17 cellular contexts compared by ENCODE assay signal in the genomic region with DNA sequence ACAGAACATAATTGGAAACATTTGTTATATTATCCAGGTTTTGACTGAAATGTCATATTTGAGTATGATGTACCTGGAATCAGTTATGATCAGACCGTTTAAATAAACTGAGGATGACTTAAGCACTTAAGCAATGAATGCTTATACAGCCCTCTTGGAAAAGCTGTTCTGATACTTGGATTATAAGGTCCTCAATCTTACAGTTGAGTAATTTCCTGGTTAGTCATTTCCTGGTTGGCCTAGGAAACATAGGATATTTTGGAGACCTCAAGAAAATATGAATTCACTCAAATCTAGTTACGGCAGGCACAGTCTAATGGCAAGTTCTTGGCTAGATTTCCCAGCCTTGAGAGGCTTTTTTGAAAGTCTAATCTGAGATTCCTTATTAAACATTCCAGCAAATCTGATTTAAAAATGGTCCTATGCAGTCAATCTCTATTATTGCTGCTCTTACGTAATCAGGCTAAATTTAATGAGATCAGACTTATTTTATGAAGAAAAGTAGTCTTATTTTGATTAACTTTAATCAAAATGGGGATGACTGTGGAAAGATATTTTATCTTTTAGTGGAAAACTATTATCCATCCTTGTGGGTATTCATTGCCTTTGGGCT.
DNase-seq lines count a peak whose midpoint lies in the region; ATAC-seq and TF ChIP-seq lines count a peak whose summit lies in the region.
"Had no signal": no experiment of that assay in that cellular context is flagged by ENCODE, and none has a peak within 500 bp of the region (broad histone marks: within the 10 kb centered on the region; RNA-seq: fewer than 3 reads in every experiment).

No MANE protein-coding gene starts in this region.

- ATAC-seq in HG03565 (IDR thresholded peaks at IDR 0.05; ENCODE audit: unreplicated experiment) = no peak
- ATAC-seq: activated T-cell treated with anti-CD3 and anti-CD28 coated beads, Interleukin-2, amount 50 U/mL, for 72 hours; effector memory CD8-positive, alpha-beta T cell; heart right ventricle; left colon; naive thymus-derived CD8-positive, alpha-beta T cell; Panc1 had no signal

- H3K4me3 ChIP-seq in GM23248 (no peak overlapping the region), SK-N-SH (ENCODE audit: low read depth in 2 of 2, low read length in 1 of 2) (no peak overlapping the region), fibroblast of pulmonary artery (replicated peaks; ENCODE audit: low read depth, low read length) (no peak overlapping the region)
- H3K4me3 ChIP-seq: heart right ventricle, right lobe of liver had no signal

- H3K27me3 ChIP-seq in GM23248 (replicated peaks; ENCODE audit: insufficient read depth) (no peaks in the 10 kb centered on the region), SK-N-SH (ENCODE audit: insufficient read depth) (no peaks in the 10 kb centered on the region)
- H3K27me3 ChIP-seq: heart right ventricle, right lobe of liver had no signal

- H3K4me1 ChIP-seq in GM23248 (ENCODE audit: insufficient read depth) (peaks cover 17% of the 10 kb centered on the region), SK-N-SH (ENCODE audit: control insufficient read depth in 1 of 2, insufficient read depth in 2 of 2, low read depth in 1 of 2, low read length in 1 of 2) (peaks cover 0 to 25% of the 10 kb centered on the region in 2 experiments; a peak in 2 of 4 replicates)
- H3K4me1 ChIP-seq: heart right ventricle, right lobe of liver had no signal

- H2AFZ ChIP-seq in GM23248 = no peak overlapping the region
- H2AFZ ChIP-seq in SK-N-SH (ENCODE audit: low read depth) = no peak overlapping the region

- DNase-seq in GM23248 = peak; percentile 75
- DNase-seq in SK-N-SH = no peak
- DNase-seq in fibroblast of pulmonary artery (ENCODE audit: low read depth) = peak; percentile 94
- peak; percentile 4 for DNase-seq in smooth muscle cell of the brain vasculature (ENCODE audit: low read depth, low spot score)
- DNase-seq in NCI-H526 (lab: John Stamatoyannopoulos, UW) = no peak
- DNase-seq in NCI-H2107 treated with DMSO at 0.1 percent for 48 hours (lab: John Stamatoyannopoulos, UW; ENCODE audit: unreplicated experiment) = no peak
- DNase-seq: activated CD4-positive, alpha-beta T cell treated with anti-CD3 and anti-CD28 coated beads, Interleukin-2, amount 10 ng/mL, durations not matched to agents 7 days and 5 days; activated T-cell treated with anti-CD3 and anti-CD28 coated beads, Interleukin-2, amount 50 U/mL, for 72 hours; anterior cingulate cortex; effector memory CD8-positive, alpha-beta T cell; heart right ventricle; left colon; naive thymus-derived CD8-positive, alpha-beta T cell; NCI-H524 treated with DMSO at 0.1 percent for 48 hours; right lobe of liver had no signal

- H3K79me2 ChIP-seq in GM23248 (ENCODE audit: insufficient read depth) (no peaks in the 10 kb centered on the region), SK-N-SH (ENCODE audit: insufficient read depth) (no peaks in the 10 kb centered on the region)

- POLR2A ChIA-PET in SK-N-SH (lab: Yijun Ruan, JAX) = no interaction called here

- TF ChIP-seq CTCF in SK-N-SH (IDR thresholded peaks at IDR 0.05) = no peak
- no peak for TF ChIP-seq CTCF in fibroblast of pulmonary artery (IDR thresholded peaks at IDR 0.05; ENCODE audit: low read length, missing control alignments)

- H3K27ac ChIP-seq in GM23248 (peak overlapping the region; percentile 35), SK-N-SH (ENCODE audit: low read depth in 2 of 2, low read length in 1 of 2) (peak overlapping the region in 1 of 2 experiments; percentile 78; a peak in 2 of 4 replicates)
- H3K27ac ChIP-seq: heart right ventricle, right lobe of liver had no signal

- TF ChIP-seq EP300 in SK-N-SH (IDR thresholded peaks at IDR 0.05; ENCODE audit: borderline replicate concordance in 1 of 2, low read depth in 1 of 2, low read length in 1 of 2) = peak in 1 of 2 experiments; percentile 86; a peak in 2 of 4 replicates

- H3F3A ChIP-seq in GM23248 (ENCODE audit: insufficient read depth) (peaks cover 15% of the 10 kb centered on the region), SK-N-SH (replicated peaks; ENCODE audit: insufficient read depth) (peaks cover 19% of the 10 kb centered on the region)

- CTCF ChIA-PET in SK-N-SH (lab: Yijun Ruan, JAX) = no interaction called here

- no peak for TF ChIP-seq RAD21 in SK-N-SH (IDR thresholded peaks at IDR 0.05; ENCODE audit: low read length)

- H3K36me3 ChIP-seq in GM23248 (ENCODE audit: low read depth) (no peaks in the 10 kb centered on the region), SK-N-SH (replicated peaks in 1 of 2; ENCODE audit: control insufficient read depth in 1 of 2, insufficient read depth in 2 of 2, low read length in 1 of 2) (no peaks in the 10 kb centered on the region)
- H3K36me3 ChIP-seq: heart right ventricle, right lobe of liver had no signal

- H4K20me1 ChIP-seq in GM23248 (ENCODE audit: insufficient read depth) (no peaks in the 10 kb centered on the region), SK-N-SH (ENCODE audit: insufficient read depth) (no peaks in the 10 kb centered on the region)

- no peaks in the 10 kb centered on the region for H3K9me3 ChIP-seq in GM23248 (ENCODE audit: low read depth)
- H3K9me3 ChIP-seq in SK-N-SH = no peaks in the 10 kb centered on the region
- H3K9me3 ChIP-seq: right lobe of liver had no signal

- no peak overlapping the region for H3K9ac ChIP-seq in GM23248
- H3K9ac ChIP-seq in SK-N-SH = no peak overlapping the region

- in situ Hi-C loops in GM23248 (cut with MboI) = no loop called here

- WGBS in GM23248 (ENCODE audit: low coverage in 1 of 2, low lambda C conversion rate in 2 of 2, missing lambda C conversion rate in 2 of 2), 2 experiments = 3 to 4% methylated on average over 3 of the region's 3 CpGs
- WGBS in SK-N-SH (ENCODE audit: low lambda C conversion rate) = 2% methylated on average over 3 of the region's 3 CpGs

- no peaks in the 10 kb centered on the region for H3K9me2 ChIP-seq in GM23248 (ENCODE audit: insufficient read depth)
- no peaks in the 10 kb centered on the region for H3K9me2 ChIP-seq in SK-N-SH

- H3K4me2 ChIP-seq in GM23248 (ENCODE audit: unreplicated experiment) = peak overlapping the region; percentile 2
- H3K4me2 ChIP-seq in SK-N-SH = peak overlapping the region; percentile 35; the same call in 1 of the 2 replicates

TF ChIP-seq in SK-N-SH, 30 proteins besides CTCF, POLR2A, EP300 and RAD21:
- TF ChIP-seq, protein P1, sequence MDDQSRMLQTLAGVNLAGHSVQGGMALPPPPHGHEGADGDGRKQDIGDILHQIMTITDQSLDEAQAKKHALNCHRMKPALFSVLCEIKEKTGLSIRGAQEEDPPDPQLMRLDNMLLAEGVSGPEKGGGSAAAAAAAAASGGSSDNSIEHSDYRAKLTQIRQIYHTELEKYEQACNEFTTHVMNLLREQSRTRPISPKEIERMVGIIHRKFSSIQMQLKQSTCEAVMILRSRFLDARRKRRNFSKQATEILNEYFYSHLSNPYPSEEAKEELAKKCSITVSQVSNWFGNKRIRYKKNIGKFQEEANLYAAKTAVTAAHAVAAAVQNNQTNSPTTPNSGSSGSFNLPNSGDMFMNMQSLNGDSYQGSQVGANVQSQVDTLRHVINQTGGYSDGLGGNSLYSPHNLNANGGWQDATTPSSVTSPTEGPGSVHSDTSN (IDR thresholded peaks at IDR 0.05) = peak; percentile 75
- TF ChIP-seq JUND (IDR thresholded peaks at IDR 0.05) = peak; percentile 85
- peak; percentile 71; the same call in 1 of the 2 replicates for TF ChIP-seq NFIC (IDR thresholded peaks at IDR 0.05; ENCODE audit: borderline replicate concordance)
- peak; percentile 19; the same call in 1 of the 2 replicates for TF ChIP-seq MEF2A (IDR thresholded peaks at IDR 0.05; ENCODE audit: borderline replicate concordance, low read depth)
- no peak for TF ChIP-seq NRF1 (IDR thresholded peaks at IDR 0.05; ENCODE audit: low read depth, low read length)
- TF ChIP-seq POLR2AphosphoS5 (IDR thresholded peaks at IDR 0.05; ENCODE audit: low read depth, low read length) = peak; percentile 41; the same call in 1 of the 2 replicates
- peak; percentile 91 for TF ChIP-seq TCF12 (IDR thresholded peaks at IDR 0.05)
- TF ChIP-seq FOSL2 (IDR thresholded peaks at IDR 0.05; ENCODE audit: borderline replicate concordance, low read depth) = peak; percentile 62
- no peak for TF ChIP-seq MXI1 (IDR thresholded peaks at IDR 0.05; ENCODE audit: low read depth, low read length)
- peak; percentile 10; the same call in 1 of the 2 replicates for TF ChIP-seq FOXM1 (IDR thresholded peaks at IDR 0.05; ENCODE audit: low read depth)

Comparison
In these comparisons a context has a peak if more than half of its experiments do, and no peak if none do; other contexts are left out.
1. DNase-seq: peak in GM23248 (single experiment), fibroblast of pulmonary artery (single experiment) and smooth muscle cell of the brain vasculature (single experiment); none in SK-N-SH (single experiment), NCI-H526 (0 of 2) and NCI-H2107 treated with DMSO at 0.1 percent for 48 hours (single experiment).